In genomic region chr11:114343020-114343419, GRCh38 we compare ENCODE assay signal across 1 cellular context.
TF ChIP-seq lines count a peak whose summit lies in the region.

No MANE protein-coding gene starts in this region.

TF ChIP-seq in H1, 55 proteins besides CTCF, POLR2A, EP300 and RAD21:
- TF ChIP-seq TCF12 (IDR thresholded peaks at IDR 0.05; ENCODE audit: low read depth, low read length) (no peak), CEBPB (IDR thresholded peaks at IDR 0.05; ENCODE audit: low read depth, low read length) (no peak), YY1 (IDR thresholded peaks at IDR 0.05; ENCODE audit: low read depth, low read length) (no peak), KDM1A (IDR thresholded peaks at IDR 0.05; ENCODE audit: borderline replicate concordance, low read length) (no peak), EGR1 (IDR thresholded peaks at IDR 0.05; ENCODE audit: borderline replicate concordance, low read depth, low read length) (no peak), HDAC2 (IDR thresholded peaks at IDR 0.05; ENCODE audit: borderline replicate concordance in 1 of 2, low read depth in 2 of 2, low read length in 2 of 2) (no peak), SAP30 (IDR thresholded peaks at IDR 0.05; ENCODE audit: insufficient read depth, insufficient replicate concordance, low read length) (no peak), MAX (IDR thresholded peaks at IDR 0.05) (no peak), TAF1 (IDR thresholded peaks at IDR 0.05; ENCODE audit: low read depth, low read length) (no peak), SP4 (IDR thresholded peaks at IDR 0.05; ENCODE audit: low read length) (no peak), KDM5A (IDR thresholded peaks at IDR 0.05; ENCODE audit: low read length) (no peak), SIN3A (conservative IDR thresholded peaks at IDR 0.05 in 1 of 2, IDR thresholded peaks at IDR 0.05 in 1 of 2; ENCODE audit: low read depth in 1 of 2, low read length in 2 of 2) (no peak), RBBP5 (IDR thresholded peaks at IDR 0.05; ENCODE audit: borderline replicate concordance, low read depth, low read length) (no peak), ZNF274 (IDR thresholded peaks at IDR 0.05; ENCODE audit: borderline replicate concordance, extremely low read depth, low read length) (no peak)
- TF ChIP-seq, protein P1, sequence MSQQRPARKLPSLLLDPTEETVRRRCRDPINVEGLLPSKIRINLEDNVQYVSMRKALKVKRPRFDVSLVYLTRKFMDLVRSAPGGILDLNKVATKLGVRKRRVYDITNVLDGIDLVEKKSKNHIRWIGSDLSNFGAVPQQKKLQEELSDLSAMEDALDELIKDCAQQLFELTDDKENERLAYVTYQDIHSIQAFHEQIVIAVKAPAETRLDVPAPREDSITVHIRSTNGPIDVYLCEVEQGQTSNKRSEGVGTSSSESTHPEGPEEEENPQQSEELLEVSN (IDR thresholded peaks at IDR 0.05): no peak
